Comparison of ENCODE assay signal across 18 cellular contexts in the genomic region with DNA sequence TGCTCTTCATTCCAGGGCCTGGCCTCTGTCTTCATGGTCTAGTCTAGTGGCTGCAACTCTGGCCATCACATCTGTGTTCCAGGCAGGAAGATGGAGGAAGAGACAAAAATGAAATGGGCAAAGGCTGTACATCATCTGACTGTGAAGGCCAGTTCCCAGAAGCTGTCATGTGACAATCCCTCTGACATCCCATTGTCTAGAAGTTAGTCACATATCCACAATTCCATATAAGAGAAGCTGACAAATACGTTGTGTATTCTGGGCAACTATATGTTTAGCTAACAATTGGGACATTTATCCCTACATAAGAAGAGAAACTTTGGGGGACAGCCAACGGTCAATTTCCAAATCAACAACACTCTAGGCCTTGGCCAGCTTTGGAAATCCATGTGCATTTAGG. TPM values are rescaled to one million over a fixed set of nuclear protein-coding genes. Genes with fewer than 3 reads are reported as not detected.
DNase-seq lines count a peak whose midpoint lies in the region; ATAC-seq, FAIRE-seq and TF ChIP-seq lines count a peak whose summit lies in the region.
"Had no signal": no experiment of that assay in that cellular context is flagged by ENCODE, and none has a peak within 500 bp of the region (broad histone marks: within the 10 kb centered on the region; RNA-seq: fewer than 3 reads in every experiment).

No MANE protein-coding gene starts in this region.

- H3K27me3 ChIP-seq in K562 (ENCODE audit: control insufficient read depth in 2 of 2, insufficient read depth in 2 of 2, low read length in 2 of 2) (peaks cover 6 to 14% of the 10 kb centered on the region in 2 experiments; a peak in 3 of 5 replicates), MG63 (peaks cover 2% of the 10 kb centered on the region; the same call in 1 of the 2 replicates), pancreas (no peaks in the 10 kb centered on the region)

- H3K9me3 ChIP-seq in K562 (replicated peaks; ENCODE audit: control insufficient read depth, insufficient read depth, low read depth, low read length) (no peaks in the 10 kb centered on the region), MG63 (no peaks in the 10 kb centered on the region), pancreas (no peaks in the 10 kb centered on the region)
- H3K9me3 ChIP-seq: A549 had no signal

- no peak for TF ChIP-seq EP300 in K562 (IDR thresholded peaks at IDR 0.05; ENCODE audit: low read length)

- 0 out of 2 replicates have a peak, but pooled peaks cover 3% of the 10 kb centered on the region for H4K20me1 ChIP-seq in K562 (replicated peaks; ENCODE audit: control insufficient read depth, insufficient read depth, low read length)

- DNase-seq in COLO829 (ENCODE audit: low spot score) (peak; percentile 7), RKO (ENCODE audit: low spot score) (peak; percentile 2), K562 (ENCODE audit: extremely low read depth in 1 of 4, low spot score in 3 of 4) (no peak), foreskin melanocyte (peak; percentile 84), MG63 (no peak), pancreas (no peak), middle frontal gyrus (ENCODE audit: extremely low spot score, low spot score) (no peak)
- DNase-seq: AML-193; CD4-positive, alpha-beta T cell; GF-D8; H7; HFFc6 had no signal

- no peak overlapping the region for H2AFZ ChIP-seq in K562 (ENCODE audit: low read depth, low read length)
- H2AFZ ChIP-seq: GM23338 had no signal

- H3K9ac ChIP-seq in K562 (ENCODE audit: insufficient read depth in 1 of 2, low read depth in 2 of 2, low read length in 2 of 2): no peak overlapping the region

- no peak for TF ChIP-seq POLR2A in K562 (conservative IDR thresholded peaks at IDR 0.05)

- intact Hi-C loops in K562 (cut with micrococcal nuclease): no loop called here
- intact Hi-C loops in pancreas (cut with DNase I): no loop called here

- TF ChIP-seq CTCF in K562 (IDR thresholded peaks at IDR 0.05 in 2 of 3, conservative IDR thresholded peaks at IDR 0.05 in 1 of 3; ENCODE audit: insufficient read depth in 2 of 3, low read depth in 1 of 3, low read length in 3 of 3) (no peak), pancreas (IDR thresholded peaks at IDR 0.05) (no peak)

- no peaks in the 10 kb centered on the region for H3K79me2 ChIP-seq in K562 (ENCODE audit: control insufficient read depth, insufficient read depth, low read length)

- POLR2A ChIA-PET in K562 (lab: Yijun Ruan, JAX): interaction anchor here (0.9 to 1.4 kb wide), 3 partner anchors 9 to 19 kb away, joined by 3 to 4 read pairs (median 3); no protein-coding TSS in a partner anchor

- 0% methylated on average over 2 of the region's 2 CpGs for WGBS in K562 (ENCODE audit: insufficient coverage, low coverage, missing lambda C conversion rate)
- 72 to 82% methylated on average over 2 of the region's 2 CpGs for WGBS in pancreas, 2 donors

- H3K4me1 ChIP-seq in K562 (replicated peaks in 1 of 2; ENCODE audit: control insufficient read depth in 2 of 2, insufficient read depth in 2 of 2, low read length in 2 of 2) (no peaks in the 10 kb centered on the region), pancreas (no peaks in the 10 kb centered on the region)
- H3K4me1 ChIP-seq: A549 had no signal

- in situ Hi-C loops in K562 (cut with MboI): loop anchor here (10.0 kb wide), 1 partner anchor 323 kb away; no protein-coding TSS in a partner anchor

- H3K36me3 ChIP-seq in K562 (ENCODE audit: control insufficient read depth, insufficient read depth, low read length): no peaks in the 10 kb centered on the region
- no peaks in the 10 kb centered on the region for H3K36me3 ChIP-seq in MG63
- no peaks in the 10 kb centered on the region for H3K36me3 ChIP-seq in pancreas

- H3K9me1 ChIP-seq in K562 (ENCODE audit: control insufficient read depth, insufficient read depth, low read length): no peaks in the 10 kb centered on the region

- H3K4me2 ChIP-seq in K562 (ENCODE audit: insufficient read depth, low read length): no peak overlapping the region
- H3K4me2 ChIP-seq: A549, GM23338 had no signal

- ATAC-seq in K562 (no peak), pancreas (no peak)
- ATAC-seq: A549, GM23338, HCT116 had no signal

- H3K27ac ChIP-seq in K562 (ENCODE audit: extremely low read depth, low read depth, low read length): no peak overlapping the region
- no peak overlapping the region for H3K27ac ChIP-seq in pancreas
- H3K27ac ChIP-seq: 22Rv1, A549, C4-2B, HL-60 had no signal

- BruUV-seq in K562 (replicated peaks; lab: Mats Ljungman, UMichigan): no TSS peak

- no peak for FAIRE-seq in K562 (lab: Jason Lieb, UNC)
- FAIRE-seq in pancreas (lab: Jason Lieb, UNC): no peak
- FAIRE-seq: A549 had no signal

- TF ChIP-seq RAD21 in K562 (CRISPR knock-in tag; conservative IDR thresholded peaks at IDR 0.05 in 1 of 2, IDR thresholded peaks at IDR 0.05 in 1 of 2): no peak

- CTCF ChIA-PET in K562 (lab: Yijun Ruan, JAX; ENCODE audit: low intra/inter-chr PET ratio): no interaction called here

- H3K4me3 ChIP-seq in K562 (no peak overlapping the region), MG63 (no peak overlapping the region), pancreas (no peak overlapping the region)
- H3K4me3 ChIP-seq: A549, GM23338 had no signal

TF ChIP-seq in K562, 482 proteins besides CTCF, POLR2A, EP300 and RAD21:
- TF ChIP-seq, protein P1, sequence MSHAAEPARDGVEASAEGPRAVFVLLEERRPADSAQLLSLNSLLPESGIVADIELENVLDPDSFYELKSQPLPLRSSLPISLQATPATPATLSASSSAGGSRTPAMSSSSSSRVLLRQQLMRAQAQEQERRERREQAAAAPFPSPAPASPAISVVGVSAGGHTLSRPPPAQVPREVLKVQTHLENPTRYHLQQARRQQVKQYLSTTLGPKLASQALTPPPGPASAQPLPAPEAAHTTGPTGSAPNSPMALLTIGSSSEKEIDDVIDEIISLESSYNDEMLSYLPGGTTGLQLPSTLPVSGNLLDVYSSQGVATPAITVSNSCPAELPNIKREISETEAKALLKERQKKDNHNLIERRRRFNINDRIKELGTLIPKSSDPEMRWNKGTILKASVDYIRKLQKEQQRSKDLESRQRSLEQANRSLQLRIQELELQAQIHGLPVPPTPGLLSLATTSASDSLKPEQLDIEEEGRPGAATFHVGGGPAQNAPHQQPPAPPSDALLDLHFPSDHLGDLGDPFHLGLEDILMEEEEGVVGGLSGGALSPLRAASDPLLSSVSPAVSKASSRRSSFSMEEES (CRISPR knock-in tag; IDR thresholded peaks at IDR 0.05): peak; percentile 44
- TF ChIP-seq ZSCAN29 (IDR thresholded peaks at IDR 0.05) (no peak), ZNF354B (CRISPR knock-in tag; IDR thresholded peaks at IDR 0.05) (no peak), POLR2H (tag; IDR thresholded peaks at IDR 0.05; ENCODE audit: low read depth) (no peak)

RNA-seq across cellular contexts. Expression of a gene that starts 34.5 kb away (rescaled TPM):
- total RNA-seq in K562 (2011; cell fraction: chromatin; rRNA removed; ENCODE audit: low replicate concordance): 0.09 and 0.14 TPM in 2 replicates
- total RNA-seq in K562 (2011; cell fraction: nucleolus; rRNA removed): 0.17 TPM in 1 of 2 replicates, not detected in the other
- total RNA-seq in K562 (2011; cell fraction: nucleoplasm; rRNA removed): 0.07 and 0.08 TPM in 2 replicates
- total RNA-seq in K562 (2014; rRNA removed) (not detected in 2 replicates), K562 (2014; rRNA removed; fragmentation: Illumina TruSeq; extraction: Trizol) (not detected in 2 replicates), K562 (2015; rRNA removed; fragmentation: Illumina TruSeq; extraction: Trizol) (0.04 TPM in 1 of 2 replicates, not detected in the other), K562 (2021) (0.04 TPM in 1 of 2 replicates, not detected in the other), pancreas (under 1 TPM; 0.22 to 0.90 (median 0.37) TPM)
- polyA plus RNA-seq in K562 (2011; rRNA removed) (0.01 and 0.03 TPM in 2 replicates), K562 (2014; fragmentation: Illumina TruSeq; extraction: Trizol) (0.01 TPM in 1 of 2 replicates, not detected in the other), K562 (2014; fragmentation: Nextera tagmentation; extraction: Ambion mirVana) (not detected), K562 (2014; rRNA removed) (not detected in 2 replicates), pancreas (under 1 TPM; 0.27 to 0.45 TPM)
- 0.03 TPM in 1 of 2 replicates, not detected in the other for polyA plus RNA-seq in K562 (2011; cell fraction: cytosol; rRNA removed)
- polyA plus RNA-seq in K562 (2011; cell fraction: nucleus; rRNA removed): 0.04 TPM in 1 of 2 replicates, not detected in the other
- 0.01 TPM in 1 of 2 replicates, not detected in the other for polyA plus RNA-seq in K562 (2012)
- 0.07 TPM in 1 of 2 replicates, not detected in the other for polyA minus RNA-seq in K562 (2011; rRNA and poly(A)+ RNA removed)
- not detected in 2 replicates for polyA minus RNA-seq in K562 (2011; cell fraction: cytosol; rRNA and poly(A)+ RNA removed)
- polyA minus RNA-seq in K562 (2011; cell fraction: nucleus; rRNA and poly(A)+ RNA removed): not detected in 2 replicates
- not detected in 2 replicates for total RNA-seq in MG63 (2014; rRNA removed; shearing (Covaris generic); ENCODE audit: low replicate concordance)
- total RNA-seq: CD4-positive, alpha-beta T cell had no signal

Comparison
In these comparisons a context has a peak if more than half of its experiments do, and no peak if none do; other contexts are left out.
1. DNase-seq: peak in COLO829 (single experiment), RKO (single experiment) and foreskin melanocyte (single experiment); none in K562 (0 of 4), MG63 (single experiment), pancreas (0 of 6) and middle frontal gyrus (single experiment).